1 cellular context compared by ENCODE assay signal in the genomic region with DNA sequence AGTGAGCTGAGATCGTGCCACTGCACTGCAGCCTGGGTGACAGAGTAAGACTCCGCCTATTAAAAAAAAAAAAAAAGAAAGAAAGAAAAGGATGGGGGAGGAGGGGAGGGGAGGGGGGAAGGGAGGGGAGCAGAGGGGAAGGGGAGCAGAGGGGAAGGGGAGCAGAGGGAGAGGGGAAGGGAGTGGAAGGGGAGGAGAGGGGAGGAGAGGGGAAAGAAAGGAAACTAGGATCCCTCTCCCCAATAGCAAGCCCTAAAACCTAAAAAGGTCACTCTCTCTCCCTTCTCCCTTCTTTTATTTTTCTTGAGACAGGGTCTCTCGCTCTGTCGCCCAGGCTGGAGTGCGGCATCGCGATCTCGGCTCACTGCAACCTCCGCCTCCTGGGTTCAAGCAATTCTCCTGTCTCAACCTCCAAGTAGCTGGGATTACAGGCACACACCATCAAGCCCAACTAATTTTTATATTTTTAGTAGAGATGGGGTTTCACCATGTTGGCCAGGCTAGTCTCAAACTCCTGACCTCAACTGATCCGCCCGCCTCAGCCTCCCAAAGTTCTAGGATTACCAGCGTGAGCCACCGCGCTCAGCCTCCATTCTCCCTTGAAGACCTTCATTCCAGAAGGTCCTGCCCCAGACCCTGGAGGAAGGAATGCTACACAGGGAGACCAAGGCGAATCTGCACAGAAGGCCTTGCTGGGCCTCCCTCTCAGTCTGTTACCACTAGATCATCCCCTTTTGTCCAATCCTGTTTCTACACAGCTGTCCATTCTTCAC.
TF ChIP-seq lines count a peak whose summit lies in the region.

No MANE protein-coding gene starts in this region.

TF ChIP-seq in HCT116, 20 proteins besides CTCF, POLR2A, EP300 and RAD21:
- TF ChIP-seq, protein P1, sequence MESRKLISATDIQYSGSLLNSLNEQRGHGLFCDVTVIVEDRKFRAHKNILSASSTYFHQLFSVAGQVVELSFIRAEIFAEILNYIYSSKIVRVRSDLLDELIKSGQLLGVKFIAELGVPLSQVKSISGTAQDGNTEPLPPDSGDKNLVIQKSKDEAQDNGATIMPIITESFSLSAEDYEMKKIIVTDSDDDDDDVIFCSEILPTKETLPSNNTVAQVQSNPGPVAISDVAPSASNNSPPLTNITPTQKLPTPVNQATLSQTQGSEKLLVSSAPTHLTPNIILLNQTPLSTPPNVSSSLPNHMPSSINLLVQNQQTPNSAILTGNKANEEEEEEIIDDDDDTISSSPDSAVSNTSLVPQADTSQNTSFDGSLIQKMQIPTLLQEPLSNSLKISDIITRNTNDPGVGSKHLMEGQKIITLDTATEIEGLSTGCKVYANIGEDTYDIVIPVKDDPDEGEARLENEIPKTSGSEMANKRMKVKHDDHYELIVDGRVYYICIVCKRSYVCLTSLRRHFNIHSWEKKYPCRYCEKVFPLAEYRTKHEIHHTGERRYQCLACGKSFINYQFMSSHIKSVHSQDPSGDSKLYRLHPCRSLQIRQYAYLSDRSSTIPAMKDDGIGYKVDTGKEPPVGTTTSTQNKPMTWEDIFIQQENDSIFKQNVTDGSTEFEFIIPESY (IDR thresholded peaks at IDR 0.05; ENCODE audit: extremely low read depth, insufficient replicate concordance, low read length), result no peak
- TF ChIP-seq ZNF274 (IDR thresholded peaks at IDR 0.05; ENCODE audit: low read depth, low read length) (no peak), JUND (IDR thresholded peaks at IDR 0.05) (no peak), SRF (IDR thresholded peaks at IDR 0.05; ENCODE audit: low read depth) (no peak), ATF3 (IDR thresholded peaks at IDR 0.05) (no peak), TCF7L2 (IDR thresholded peaks at IDR 0.05; ENCODE audit: borderline replicate concordance, extremely low read depth, insufficient read depth, insufficient read length) (no peak), YY1 (IDR thresholded peaks at IDR 0.05; ENCODE audit: extremely low read depth, insufficient replicate concordance, low read depth, low read length) (no peak), CBX3 (IDR thresholded peaks at IDR 0.05; ENCODE audit: low read depth) (no peak), EZH2phosphoT487 (IDR thresholded peaks at IDR 0.05; ENCODE audit: borderline replicate concordance) (no peak), EZH2 (IDR thresholded peaks at IDR 0.05) (no peak), FOSL1 (IDR thresholded peaks at IDR 0.05; ENCODE audit: low read depth) (no peak), SP1 (IDR thresholded peaks at IDR 0.05; ENCODE audit: low read depth) (no peak), ZFX (IDR thresholded peaks at IDR 0.05) (no peak), SIN3A (IDR thresholded peaks at IDR 0.05; ENCODE audit: low read depth) (no peak)
- TF ChIP-seq, protein P2, sequence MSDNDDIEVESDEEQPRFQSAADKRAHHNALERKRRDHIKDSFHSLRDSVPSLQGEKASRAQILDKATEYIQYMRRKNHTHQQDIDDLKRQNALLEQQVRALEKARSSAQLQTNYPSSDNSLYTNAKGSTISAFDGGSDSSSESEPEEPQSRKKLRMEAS (IDR thresholded peaks at IDR 0.05), result no peak
- TF ChIP-seq, protein P3, sequence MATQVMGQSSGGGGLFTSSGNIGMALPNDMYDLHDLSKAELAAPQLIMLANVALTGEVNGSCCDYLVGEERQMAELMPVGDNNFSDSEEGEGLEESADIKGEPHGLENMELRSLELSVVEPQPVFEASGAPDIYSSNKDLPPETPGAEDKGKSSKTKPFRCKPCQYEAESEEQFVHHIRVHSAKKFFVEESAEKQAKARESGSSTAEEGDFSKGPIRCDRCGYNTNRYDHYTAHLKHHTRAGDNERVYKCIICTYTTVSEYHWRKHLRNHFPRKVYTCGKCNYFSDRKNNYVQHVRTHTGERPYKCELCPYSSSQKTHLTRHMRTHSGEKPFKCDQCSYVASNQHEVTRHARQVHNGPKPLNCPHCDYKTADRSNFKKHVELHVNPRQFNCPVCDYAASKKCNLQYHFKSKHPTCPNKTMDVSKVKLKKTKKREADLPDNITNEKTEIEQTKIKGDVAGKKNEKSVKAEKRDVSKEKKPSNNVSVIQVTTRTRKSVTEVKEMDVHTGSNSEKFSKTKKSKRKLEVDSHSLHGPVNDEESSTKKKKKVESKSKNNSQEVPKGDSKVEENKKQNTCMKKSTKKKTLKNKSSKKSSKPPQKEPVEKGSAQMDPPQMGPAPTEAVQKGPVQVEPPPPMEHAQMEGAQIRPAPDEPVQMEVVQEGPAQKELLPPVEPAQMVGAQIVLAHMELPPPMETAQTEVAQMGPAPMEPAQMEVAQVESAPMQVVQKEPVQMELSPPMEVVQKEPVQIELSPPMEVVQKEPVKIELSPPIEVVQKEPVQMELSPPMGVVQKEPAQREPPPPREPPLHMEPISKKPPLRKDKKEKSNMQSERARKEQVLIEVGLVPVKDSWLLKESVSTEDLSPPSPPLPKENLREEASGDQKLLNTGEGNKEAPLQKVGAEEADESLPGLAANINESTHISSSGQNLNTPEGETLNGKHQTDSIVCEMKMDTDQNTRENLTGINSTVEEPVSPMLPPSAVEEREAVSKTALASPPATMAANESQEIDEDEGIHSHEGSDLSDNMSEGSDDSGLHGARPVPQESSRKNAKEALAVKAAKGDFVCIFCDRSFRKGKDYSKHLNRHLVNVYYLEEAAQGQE (IDR thresholded peaks at IDR 0.05; ENCODE audit: low read depth), result no peak
